Comparison of ENCODE assay signal across 29 cellular contexts in the genomic region with DNA sequence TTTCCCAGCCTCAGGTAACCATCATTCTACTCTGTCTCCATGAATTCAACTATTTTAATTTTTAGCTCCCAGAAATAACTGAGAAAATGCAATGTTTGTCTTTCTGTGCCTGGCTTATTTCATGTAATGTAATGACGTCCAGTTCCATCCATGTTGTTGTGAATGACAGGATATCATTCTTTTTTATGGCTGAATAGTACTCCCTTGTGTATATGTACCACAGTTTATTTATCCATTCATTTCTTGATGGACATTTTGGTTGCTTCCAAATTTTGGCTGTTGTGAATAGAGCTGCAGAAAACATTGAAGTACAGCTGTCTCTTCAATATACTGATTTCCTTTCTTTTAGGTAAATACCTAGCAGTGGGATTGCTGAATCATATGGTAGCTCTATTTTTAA.
"Had no signal": no experiment of that assay in that cellular context is flagged by ENCODE, and none has a peak within 500 bp of the region (broad histone marks: within the 10 kb centered on the region; RNA-seq: fewer than 3 reads in every experiment).

No MANE protein-coding gene starts in this region.

- H3K27me3 ChIP-seq: testis, thyroid gland, tibial artery, tibial nerve, transverse colon, upper lobe of left lung, upper lobe of right lung, uterus, vagina had no signal

- FAIRE-seq: urothelium cell line had no signal

- H3K9me3 ChIP-seq: suprapubic skin, testis, thoracic aorta, thyroid gland, uterus, vagina had no signal

- H3K4me3 Mint-ChIP-seq: stimulated activated effector memory CD8-positive, alpha-beta T cell treated with anti-CD3 and anti-CD28 coated beads, Interleukin-12 subunit alpha, Interleukin-12 subunit beta, amount 100 ng/mL, for 72 hours; stimulated activated memory B cell treated with anti-CD40 and anti-IgM and Interleukin-4, amounts not matched to agents 10 μg/mL and 1 μg/mL and 100 μg/mL, for 72 hours; stimulated activated naive B cell treated with anti-CD40 and anti-IgM and Interleukin-4, amounts not matched to agents 10 μg/mL and 1 μg/mL and 100 μg/mL, for 72 hours; stimulated activated naive CD8-positive, alpha-beta T cell treated with anti-CD3 and anti-CD28 coated beads, Interleukin-15, amount 100 ng/mL, for 72 hours; stimulated activated naive CD8-positive, alpha-beta T cell treated with anti-CD3 and anti-CD28 coated beads, Interleukin-15, Interleukin-2, amounts not matched to agents 100 ng/mL and 50 ng/mL, for 24 hours; type B pancreatic cell had no signal

- H3K4me3 ChIP-seq: stomach, suprapubic skin, testis, thoracic aorta, thyroid gland, tibial artery, tibial nerve, transverse colon, upper lobe of left lung, upper lobe of right lung, uterus, vagina had no signal

- H3K4me1 Mint-ChIP-seq: stimulated activated effector memory CD8-positive, alpha-beta T cell treated with anti-CD3 and anti-CD28 coated beads, Interleukin-12 subunit alpha, Interleukin-12 subunit beta, amount 100 ng/mL, for 72 hours; stimulated activated memory B cell treated with anti-CD40 and anti-IgM and Interleukin-4, amounts not matched to agents 10 μg/mL and 1 μg/mL and 100 μg/mL, for 72 hours; stimulated activated naive B cell treated with anti-CD40 and anti-IgM and Interleukin-4, amounts not matched to agents 10 μg/mL and 1 μg/mL and 100 μg/mL, for 72 hours; stimulated activated naive CD8-positive, alpha-beta T cell treated with anti-CD3 and anti-CD28 coated beads, Interleukin-15, amount 100 ng/mL, for 72 hours had no signal

- H3K27ac ChIP-seq: stomach, suprapubic skin, testis, thoracic aorta, thyroid gland, tibial artery, tibial nerve, transverse colon, upper lobe of left lung, upper lobe of right lung, uterus, vagina had no signal

- H3K27me3 Mint-ChIP-seq: type B pancreatic cell had no signal

- H3K36me3 ChIP-seq: stomach, suprapubic skin, thoracic aorta, thyroid gland, tibial artery, tibial nerve, transverse colon, upper lobe of left lung, upper lobe of right lung, uterus, vagina had no signal

- DNase-seq: stimulated activated CD4-positive, alpha-beta T cell treated with anti-CD3 and anti-CD28 coated beads, Interleukin-2, amount 100 ng/mL, for 48 hours; stimulated activated CD4-positive, alpha-beta T cell treated with anti-CD3 and anti-CD28 coated beads, Interleukin-4, amount 100 ng/mL, for 1 hour; stimulated activated CD4-positive, alpha-beta T cell treated with anti-CD3 and anti-CD28 coated beads, Interleukin-4, amount 100 ng/mL, for 24 hours; stimulated activated CD4-positive, alpha-beta T cell treated with anti-CD3 and anti-CD28 coated beads, Interleukin-4, amount 100 ng/mL, for 4 hours; stimulated activated CD8-positive, alpha-beta memory T cell treated with anti-CD3 and anti-CD28 coated beads, Interleukin-4, amount 100 ng/mL, for 48 hours; stimulated activated naive B cell treated with anti-CD40 and anti-IgM and Interleukin-4, amounts not matched to agents 10 μg/mL and 1 μg/mL and 100 μg/mL, for 72 hours; stimulated activated naive CD4-positive, alpha-beta T cell; stimulated activated naive CD4-positive, alpha-beta T cell treated with Interleukin-2 at 50 U/mL for 16 hours; stimulated activated naive CD8-positive, alpha-beta T cell treated with anti-CD3 and anti-CD28 coated beads, Interleukin-15, amount 100 ng/mL, for 72 hours; stimulated activated naive CD8-positive, alpha-beta T cell treated with anti-CD3 and anti-CD28 coated beads, Interleukin-15, Interleukin-2, amounts not matched to agents 100 U/mL and 50 U/mL, for 24 hours; stomach; substantia nigra; testis; thyroid gland; tibial artery; transverse colon; trophoblast cell; upper lobe of left lung; upper lobe of right lung; uterus had no signal

- H3K4me1 ChIP-seq: stomach, suprapubic skin, testis, thyroid gland, tibial artery, tibial nerve, transverse colon, upper lobe of left lung, upper lobe of right lung, uterus, vagina had no signal

- ATAC-seq: stimulated activated effector memory CD8-positive, alpha-beta T cell treated with anti-CD3 and anti-CD28 coated beads, Interleukin-12 subunit alpha, Interleukin-12 subunit beta, amount 100 ng/mL, for 72 hours; stimulated activated memory B cell treated with anti-CD40 and anti-IgM and Interleukin-4, amounts not matched to agents 10 μg/mL and 1 μg/mL and 100 μg/mL, for 72 hours; stimulated activated naive B cell treated with anti-CD40 and anti-IgM and Interleukin-4, amounts not matched to agents 10 μg/mL and 1 μg/mL and 100 μg/mL, for 72 hours; stimulated activated naive CD8-positive, alpha-beta T cell treated with anti-CD3 and anti-CD28 coated beads, Interleukin-15, amount 100 ng/mL, for 72 hours; stimulated activated naive CD8-positive, alpha-beta T cell treated with anti-CD3 and anti-CD28 coated beads, Interleukin-15, Interleukin-2, amounts not matched to agents 100 U/mL and 50 U/mL, for 24 hours; upper lobe of right lung had no signal

- H3K27ac Mint-ChIP-seq: stimulated activated effector memory CD8-positive, alpha-beta T cell treated with anti-CD3 and anti-CD28 coated beads, Interleukin-12 subunit alpha, Interleukin-12 subunit beta, amount 100 ng/mL, for 72 hours; stimulated activated memory B cell treated with anti-CD40 and anti-IgM and Interleukin-4, amounts not matched to agents 10 μg/mL and 1 μg/mL and 100 μg/mL, for 72 hours; stimulated activated naive B cell treated with anti-CD40 and anti-IgM and Interleukin-4, amounts not matched to agents 10 μg/mL and 1 μg/mL and 100 μg/mL, for 72 hours; stimulated activated naive CD8-positive, alpha-beta T cell treated with anti-CD3 and anti-CD28 coated beads, Interleukin-15, amount 100 ng/mL, for 72 hours; stimulated activated naive CD8-positive, alpha-beta T cell treated with anti-CD3 and anti-CD28 coated beads, Interleukin-15, Interleukin-2, amounts not matched to agents 100 ng/mL and 50 ng/mL, for 24 hours; type B pancreatic cell had no signal

- H3K36me3 Mint-ChIP-seq: stimulated activated effector memory CD8-positive, alpha-beta T cell treated with anti-CD3 and anti-CD28 coated beads, Interleukin-12 subunit alpha, Interleukin-12 subunit beta, amount 100 ng/mL, for 72 hours; stimulated activated naive B cell treated with anti-CD40 and anti-IgM and Interleukin-4, amounts not matched to agents 10 μg/mL and 1 μg/mL and 100 μg/mL, for 72 hours had no signal
